Comparison of ENCODE assay signal across 8 cellular contexts in the genomic region with DNA sequence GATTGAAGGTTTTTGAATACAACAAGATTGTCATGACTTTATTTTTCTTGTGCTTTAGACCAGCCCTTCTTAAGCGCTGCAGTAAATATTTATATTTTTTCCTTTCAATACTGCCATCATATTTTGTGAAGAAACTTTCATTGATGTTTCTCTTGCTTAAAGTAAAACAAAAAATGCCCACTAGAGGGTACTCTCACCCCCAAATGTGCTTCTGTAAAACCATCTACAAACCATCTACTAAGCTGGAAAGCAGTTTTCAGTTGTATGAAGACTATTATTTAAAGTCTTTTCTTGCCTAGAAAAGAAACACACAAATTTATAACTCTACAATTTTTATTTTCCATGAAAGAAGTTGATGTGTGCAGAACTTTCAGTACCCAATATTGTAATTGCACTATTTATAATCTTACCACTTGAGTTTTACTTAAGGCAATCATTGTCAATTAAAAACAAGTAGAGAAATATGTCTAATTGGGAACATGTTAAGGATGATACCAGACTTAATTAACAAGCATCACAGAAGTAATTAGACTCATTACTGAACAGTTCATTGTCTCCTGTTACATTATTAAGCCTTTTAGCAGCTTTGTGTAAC. TPM values are rescaled to one million over a fixed set of nuclear protein-coding genes. Genes with fewer than 3 reads are reported as not detected.
DNase-seq lines count a peak whose midpoint lies in the region; ATAC-seq and TF ChIP-seq lines count a peak whose summit lies in the region.

No MANE protein-coding gene starts in this region.

- CTCF ChIA-PET in activated CD4-positive, alpha-beta T cell treated with anti-CD3 and anti-CD28 coated beads, Interleukin-2, amount 10 ng/mL, durations not matched to agents 7 days and 5 days (lab: Charles Lee) = interaction anchor here (1.6 kb wide), 1 partner anchor 19 kb away, joined by 4 read pairs; no protein-coding TSS in a partner anchor
- CTCF ChIA-PET in PC-3 (lab: Charles Lee) = interaction anchor here (0.6 to 1.0 kb wide), 3 partner anchors 28 to 256 kb away, joined by 3 to 7 read pairs (median 3); no protein-coding TSS in a partner anchor

- H3K27ac ChIP-seq in PC-3 (ENCODE audit: low read length) = no peak overlapping the region

- H3K79me2 ChIP-seq in PC-3 (ENCODE audit: low read length) = no peaks in the 10 kb centered on the region; the same call in 1 of the 2 replicates

- POLR2A ChIA-PET in activated CD4-positive, alpha-beta T cell treated with anti-CD3 and anti-CD28 coated beads, Interleukin-2, amount 10 ng/mL, durations not matched to agents 7 days and 5 days (lab: Charles Lee) = interaction anchor here (0.6 kb wide), 1 partner anchor 45 kb away, joined by 3 read pairs; no protein-coding TSS in a partner anchor
- POLR2A ChIA-PET in PC-3 (lab: Charles Lee; ENCODE audit: unreplicated experiment) = no interaction called here

- peaks cover 4% of the 10 kb centered on the region for H3F3A ChIP-seq in PC-3 (ENCODE audit: low read length, unreplicated experiment)

- no peak overlapping the region for H3K4me3 ChIP-seq in PC-3 (ENCODE audit: low read length)
- no peak overlapping the region for H3K4me3 ChIP-seq in epithelial cell of proximal tubule (ENCODE audit: low read depth, low read length)

- intact Hi-C loops in PC-3 (cut with micrococcal nuclease) = loop anchor here (5.0 kb wide), 1 partner anchor 256 kb away; no protein-coding TSS in a partner anchor

- no peak overlapping the region for H3K4me3 Mint-ChIP-seq in activated CD4-positive, alpha-beta T cell treated with anti-CD3 and anti-CD28 coated beads, Interleukin-2, amount 10 ng/mL, durations not matched to agents 7 days and 5 days

- no peak overlapping the region for H3K4me2 ChIP-seq in PC-3 (ENCODE audit: low read length)

- no peaks in the 10 kb centered on the region for H3K27me3 Mint-ChIP-seq in activated CD4-positive, alpha-beta T cell treated with anti-CD3 and anti-CD28 coated beads, Interleukin-2, amount 10 ng/mL, durations not matched to agents 7 days and 5 days

- peaks cover 22% of the 10 kb centered on the region for H3K4me1 ChIP-seq in PC-3 (ENCODE audit: insufficient read depth, low read length)

- no TSS peak for BruUV-seq in PC-3 (replicated peaks; lab: Mats Ljungman, UMichigan)

- 0 out of 2 replicates have a peak, but pooled peaks cover 5% of the 10 kb centered on the region for H3K36me3 ChIP-seq in PC-3 (ENCODE audit: low read depth, low read length)

- peaks cover 33% of the 10 kb centered on the region for H3K4me1 Mint-ChIP-seq in activated CD4-positive, alpha-beta T cell treated with anti-CD3 and anti-CD28 coated beads, Interleukin-2, amount 10 ng/mL, durations not matched to agents 7 days and 5 days

- H3K9ac ChIP-seq in PC-3 (ENCODE audit: low read length) = no peak overlapping the region

- no peak overlapping the region for H2AFZ ChIP-seq in PC-3 (ENCODE audit: low read length)

- H3K27me3 ChIP-seq in PC-3 (ENCODE audit: low read length) = no peaks in the 10 kb centered on the region

- no peaks in the 10 kb centered on the region for H3K9me2 ChIP-seq in PC-3 (replicated peaks; ENCODE audit: low read length)

- TF ChIP-seq CTCF in PC-3 (conservative IDR thresholded peaks at IDR 0.05; ENCODE audit: low read depth, low read length) (peak; percentile 71), epithelial cell of proximal tubule (conservative IDR thresholded peaks at IDR 0.05; ENCODE audit: low read depth, low read length) (peak; percentile 66)

- no peaks in the 10 kb centered on the region for H4K20me1 ChIP-seq in PC-3 (ENCODE audit: low read length)

- no peak overlapping the region for H3K27ac Mint-ChIP-seq in activated CD4-positive, alpha-beta T cell treated with anti-CD3 and anti-CD28 coated beads, Interleukin-2, amount 10 ng/mL, durations not matched to agents 7 days and 5 days

- no peaks in the 10 kb centered on the region for H3K9me3 Mint-ChIP-seq in activated CD4-positive, alpha-beta T cell treated with anti-CD3 and anti-CD28 coated beads, Interleukin-2, amount 10 ng/mL, durations not matched to agents 7 days and 5 days

- H3K9me3 ChIP-seq in PC-3 (ENCODE audit: low read length) = no peaks in the 10 kb centered on the region

- peaks cover 17% of the 10 kb centered on the region for H3K36me3 Mint-ChIP-seq in activated CD4-positive, alpha-beta T cell treated with anti-CD3 and anti-CD28 coated beads, Interleukin-2, amount 10 ng/mL, durations not matched to agents 7 days and 5 days (ENCODE audit: low read depth)

- peak; percentile 31 for DNase-seq in activated CD4-positive, alpha-beta T cell treated with anti-CD3 and anti-CD28 coated beads, Interleukin-2, amount 10 ng/mL, durations not matched to agents 7 days and 5 days
- DNase-seq in activated CD4-positive, alpha-beta T cell treated with anti-CD3 and anti-CD28 coated beads for 48 hours = no peak
- DNase-seq in PC-3 (peak; percentile 58), epithelial cell of proximal tubule (ENCODE audit: low read depth) (no peak), putamen (ENCODE audit: low spot score) (peak; percentile 41), NCI-H774 (lab: John Stamatoyannopoulos, UW) (no peak)
- DNase-seq in activated naive CD4-positive, alpha-beta T cell treated with anti-CD3 and anti-CD28 coated beads, Interleukin-2, amount 50 U/mL, for 16 hours = no peak

- ATAC-seq in HG03432 (IDR thresholded peaks at IDR 0.05; ENCODE audit: unreplicated experiment) (peak; percentile 50), PC-3 (no peak)

RNA-seq across cellular contexts. Expression of a gene that starts 10.7 kb away (rescaled TPM):
- 1 to 10 TPM; 1.9 to 2.2 TPM for total RNA-seq in activated CD4-positive, alpha-beta T cell treated with anti-CD3 and anti-CD28 coated beads, Interleukin-2, amount 10 ng/mL, durations not matched to agents 7 days and 5 days
- total RNA-seq in PC-3 (2014; rRNA removed) (0.46 TPM in 1 of 2 replicates, not detected in the other), epithelial cell of proximal tubule (10.6 and 12.4 TPM in 2 replicates)

RNA-seq across cellular contexts. Expression of a gene that starts 10.7 kb away (rescaled TPM):
- 10 to 100 TPM; 19.6 to 23.3 TPM for total RNA-seq in activated CD4-positive, alpha-beta T cell treated with anti-CD3 and anti-CD28 coated beads, Interleukin-2, amount 10 ng/mL, durations not matched to agents 7 days and 5 days
- total RNA-seq in PC-3 (2014; rRNA removed) = 16.9 and 18.4 TPM in 2 replicates
- 47.3 and 71.7 TPM in 2 replicates for total RNA-seq in epithelial cell of proximal tubule

Comparison
In these comparisons a context has a peak if more than half of its experiments do, and no peak if none do; other contexts are left out.
1. DNase-seq: peak in activated CD4-positive, alpha-beta T cell treated with anti-CD3 and anti-CD28 coated beads, Interleukin-2, amount 10 ng/mL, durations not matched to agents 7 days and 5 days (single experiment), PC-3 (single experiment) and putamen (single experiment); none in activated CD4-positive, alpha-beta T cell treated with anti-CD3 and anti-CD28 coated beads for 48 hours (single experiment), epithelial cell of proximal tubule (single experiment), NCI-H774 (single experiment) and activated naive CD4-positive, alpha-beta T cell treated with anti-CD3 and anti-CD28 coated beads, Interleukin-2, amount 50 U/mL, for 16 hours (single experiment).